1 cellular context compared by ENCODE assay signal in genomic region chr17:75524269-75524970, GRCh38.
TF ChIP-seq lines count a peak whose summit lies in the region.

No MANE protein-coding gene starts in this region.

TF ChIP-seq in GM12878, 131 proteins besides CTCF, POLR2A, EP300 and RAD21:
- TF ChIP-seq RAD51 (IDR thresholded peaks at IDR 0.05) (no peak), SRF (IDR thresholded peaks at IDR 0.05; ENCODE audit: low read depth in 2 of 2, low read length in 2 of 2) (0 out of 4 replicates have a peak, but pooled peaks have one; percentile 26 to 70)
